8 cellular contexts compared by ENCODE assay signal in genomic region chr1:42931911-42932422, GRCh38. TPM values are rescaled to one million over a fixed set of nuclear protein-coding genes. Genes with fewer than 3 reads are reported as not detected.
A peak's percentile ranks its signal among the peaks of the same experiment; 100 is the strongest.
DNase-seq lines count a peak whose midpoint lies in the region; ATAC-seq and TF ChIP-seq lines count a peak whose summit lies in the region.

No MANE protein-coding gene starts in this region.

- peak; percentile 55 for ATAC-seq in GM21423 (IDR thresholded peaks at IDR 0.05; ENCODE audit: unreplicated experiment)

- H3K9me3 ChIP-seq in esophagus (ENCODE audit: control insufficient read depth in 2 of 2, insufficient read depth in 1 of 2, low read depth in 1 of 2, low read length in 1 of 2): no peaks in the 10 kb centered on the region

- peak overlapping the region; percentile 87 to 97 for H3K27ac ChIP-seq in esophagus (ENCODE audit: low read depth in 2 of 2, low read length in 1 of 2)

- DNase-seq in DMS153 (lab: John Stamatoyannopoulos, UW): peak; percentile 80
- peak; percentile 68 for DNase-seq in activated CD4-positive, alpha-beta T cell treated with anti-CD3 and anti-CD28 coated beads, Interleukin-2, amount 50 U/mL, for 1 hour
- peak; percentile 74 for DNase-seq in renal cortical epithelial cell (ENCODE audit: low read depth)
- no peak for DNase-seq in occipital lobe (lab: John Stamatoyannopoulos, UW)
- DNase-seq in NCI-H2171 (lab: John Stamatoyannopoulos, UW): no peak

- peaks cover 21 to 58% of the 10 kb centered on the region in 2 donors for H3K36me3 ChIP-seq in esophagus (ENCODE audit: control insufficient read depth in 2 of 2, insufficient read depth in 2 of 2, low read length in 1 of 2)

- TF ChIP-seq EP300 in Ishikawa (IDR thresholded peaks at IDR 0.05; ENCODE audit: borderline replicate concordance): peak; percentile 71

- no peaks in the 10 kb centered on the region for H3K27me3 ChIP-seq in esophagus (ENCODE audit: control insufficient read depth in 1 of 2, insufficient read depth in 2 of 2, low read length in 2 of 2)

- TF ChIP-seq RAD21 in Ishikawa (IDR thresholded peaks at IDR 0.05; ENCODE audit: low read depth): peak; percentile 5; the same call in 1 of the 2 replicates

- H3K4me1 ChIP-seq in esophagus (ENCODE audit: control insufficient read depth in 2 of 2, insufficient read depth in 2 of 2, low read length in 1 of 2): peaks cover 14 to 46% of the 10 kb centered on the region in 2 donors

- 30 to 38% methylated on average over 11 of the region's 11 CpGs for WGBS in esophagus, 2 donors

- no peak overlapping the region for H3K4me3 ChIP-seq in esophagus (ENCODE audit: low read depth in 1 of 2, low read length in 2 of 2)

TF ChIP-seq in Ishikawa, 13 proteins besides CTCF, POLR2A, EP300 and RAD21:
- TF ChIP-seq FOXM1 (IDR thresholded peaks at IDR 0.05; ENCODE audit: borderline replicate concordance, low read depth): no peak; the same call in 1 of the 2 replicates
- no peak for TF ChIP-seq YY1 (IDR thresholded peaks at IDR 0.05; ENCODE audit: low read depth)
- TF ChIP-seq TAF1 (IDR thresholded peaks at IDR 0.05; ENCODE audit: low read depth): peak; percentile 49; the same call in 1 of the 2 replicates
- TF ChIP-seq MAX (IDR thresholded peaks at IDR 0.05): peak; percentile 45; the same call in 1 of the 2 replicates
- peak; percentile 71 for TF ChIP-seq TCF12 (IDR thresholded peaks at IDR 0.05; ENCODE audit: low read depth)
- TF ChIP-seq TEAD4 (IDR thresholded peaks at IDR 0.05): no peak
- 0 out of 2 replicates have a peak, but pooled peaks have one; percentile 34 for TF ChIP-seq NFIC (IDR thresholded peaks at IDR 0.05)

RNA-seq across cellular contexts. Expression of gene SLC2A1, which starts 26.7 kb away (rescaled TPM):
- polyA plus RNA-seq in esophagus: 100 to 1,000 TPM in 1 of 2 donors, 10 to 100 TPM in 1; 70.3 to 115 TPM
- total RNA-seq in renal cortical epithelial cell (413 and 578 TPM in 2 replicates), occipital lobe (29.3 TPM)

Comparison
In these comparisons a context has a peak if more than half of its experiments do, and no peak if none do; other contexts are left out.
1. DNase-seq: peak in DMS153 (single experiment), activated CD4-positive, alpha-beta T cell treated with anti-CD3 and anti-CD28 coated beads, Interleukin-2, amount 50 U/mL, for 1 hour (single experiment) and renal cortical epithelial cell (single experiment); none in occipital lobe (single experiment) and NCI-H2171 (single experiment).
2. RNA of gene SLC2A1, which starts 26.7 kb away (total RNA-seq): 413 to 578 TPM in renal cortical epithelial cell; 29.3 TPM in occipital lobe (single experiment); every median in the first group is over 10 times any median in the second.